ENCODE assay signal across 14 cellular contexts in the genomic region with DNA sequence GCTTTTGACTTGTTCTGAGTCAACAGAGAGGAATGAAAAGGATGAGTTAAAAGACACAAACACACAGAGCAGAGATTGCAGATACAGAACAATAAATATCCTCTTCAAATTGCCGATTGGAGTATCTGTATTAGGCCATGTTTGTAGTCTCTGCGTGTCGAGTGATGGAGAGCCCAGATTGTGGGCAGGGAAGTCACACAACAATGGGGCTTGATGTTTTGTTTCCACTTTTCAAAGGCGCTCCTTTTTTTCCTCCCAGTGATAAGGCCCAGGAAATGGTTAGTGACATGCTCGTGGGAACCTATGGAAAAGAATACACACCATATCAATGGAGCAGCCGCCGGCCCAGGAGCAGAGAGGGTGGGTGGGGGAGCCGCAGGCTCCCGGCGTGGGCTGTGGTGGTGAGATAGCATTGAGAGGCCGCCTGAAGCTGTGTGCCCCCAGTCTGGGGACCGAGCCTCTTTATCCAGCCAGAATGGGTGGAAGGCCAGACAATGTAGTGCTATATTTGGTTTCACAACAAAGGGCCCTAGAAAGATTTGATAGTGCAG.
"Had no signal": no experiment of that assay in that cellular context is flagged by ENCODE, and none has a peak within 500 bp of the region (broad histone marks: within the 10 kb centered on the region; RNA-seq: fewer than 3 reads in every experiment).

No MANE protein-coding gene starts in this region.

- H3K4me1 ChIP-seq: pancreas had no signal

- H3K4me2 ChIP-seq: SK-N-SH had no signal

- H3K27ac Mint-ChIP-seq: activated naive CD8-positive, alpha-beta T cell treated with anti-CD3 and anti-CD28 coated beads, Interleukin-2, amount 50 U/mL, for 24 hours; immature natural killer cell; memory B cell had no signal

- H3K9ac ChIP-seq: SK-N-SH had no signal

- H3K4me1 Mint-ChIP-seq: activated naive CD8-positive, alpha-beta T cell treated with anti-CD3 and anti-CD28 coated beads, Interleukin-2, amount 50 U/mL, for 24 hours; immature natural killer cell; memory B cell had no signal

- DNase-seq: activated CD4-positive, alpha-beta T cell treated with anti-CD3 and anti-CD28 coated beads for 48 hours; activated naive CD4-positive, alpha-beta T cell treated with Interleukin-2 at 50 U/mL for 16 hours; activated naive CD8-positive, alpha-beta T cell treated with anti-CD3 and anti-CD28 coated beads, Interleukin-2, amount 50 U/mL, for 24 hours; caudate nucleus; effector memory CD4-positive, alpha-beta T cell; immature natural killer cell; left colon; pancreas; SK-N-SH; stimulated activated CD4-positive, alpha-beta T cell treated with anti-CD3 and anti-CD28 coated beads, Interleukin-4, amount 100 ng/mL, for 4 hours; stomach; T-helper 1 cell had no signal

- H3K4me3 ChIP-seq: coronary artery, pancreas, stomach had no signal

- H3K36me3 Mint-ChIP-seq: immature natural killer cell, memory B cell had no signal

- H3K4me3 Mint-ChIP-seq: activated naive CD8-positive, alpha-beta T cell treated with anti-CD3 and anti-CD28 coated beads, Interleukin-2, amount 50 U/mL, for 24 hours; immature natural killer cell; memory B cell had no signal

- FAIRE-seq: pancreas had no signal

- H3K27ac ChIP-seq: coronary artery, pancreas, stomach had no signal

- H3K36me3 ChIP-seq: pancreas, stomach had no signal

- H3K9me3 ChIP-seq: pancreas, SK-N-SH had no signal

- H3K27me3 ChIP-seq: pancreas, stomach had no signal

- ATAC-seq: activated naive CD8-positive, alpha-beta T cell treated with anti-CD3 and anti-CD28 coated beads, Interleukin-2, amount 50 U/mL, for 24 hours; left colon; pancreas had no signal
